ENCODE assay signal across 25 cellular contexts in genomic region chr9:13023498-13023897, GRCh38.
A peak's percentile ranks its signal among the peaks of the same experiment; 100 is the strongest.
DNase-seq lines count a peak whose midpoint lies in the region; ATAC-seq and TF ChIP-seq lines count a peak whose summit lies in the region.
"Had no signal": no experiment of that assay in that cellular context is flagged by ENCODE, and none has a peak within 500 bp of the region (broad histone marks: within the 10 kb centered on the region; RNA-seq: fewer than 3 reads in every experiment).

No MANE protein-coding gene starts in this region.

- POLR2A ChIA-PET in CD8-positive, alpha-beta T cell (lab: Charles Lee), result no interaction called here

- H3K9me3 Mint-ChIP-seq in CD8-positive, alpha-beta T cell, result peaks cover 13% of the 10 kb centered on the region
- H3K9me3 Mint-ChIP-seq: dendritic cell treated with granulocyte-macrophage colony-stimulating factor and Interleukin-4, amounts not matched to agents 40 ng/mL and 50 ng/mL, for 4 days had no signal

- intact Hi-C loops in CD8-positive, alpha-beta T cell (cut with DNase I, micrococcal nuclease), result no loop called here

- CTCF ChIA-PET in CD8-positive, alpha-beta T cell (lab: Charles Lee), result no interaction called here

- no peaks in the 10 kb centered on the region for H3K36me3 Mint-ChIP-seq in CD8-positive, alpha-beta T cell
- H3K36me3 Mint-ChIP-seq: activated naive CD8-positive, alpha-beta T cell treated with anti-CD3 and anti-CD28 coated beads, Interleukin-2, amount 10 ng/mL, durations not matched to agents 7 days and 5 days; neural progenitor cell; stimulated activated effector memory CD8-positive, alpha-beta T cell treated with anti-CD3 and anti-CD28 coated beads, Interleukin-12 subunit alpha, Interleukin-12 subunit beta, amount 100 ng/mL, for 72 hours had no signal

- no peak overlapping the region for H3K4me3 ChIP-seq in astrocyte of the cerebellum (ENCODE audit: low read depth, low read length)
- H3K4me3 ChIP-seq in CD8-positive, alpha-beta T cell (ENCODE audit: low read depth, low read length), result no peak overlapping the region
- H3K4me3 ChIP-seq: GM12878, lower lobe of right lung, neural progenitor cell, prostate gland, skin epidermis had no signal

- no peaks in the 10 kb centered on the region for H3K4me1 ChIP-seq in CD8-positive, alpha-beta T cell (ENCODE audit: insufficient read depth, low read length)
- H3K4me1 ChIP-seq: lower lobe of right lung, prostate gland had no signal

- no peaks in the 10 kb centered on the region for H3K27me3 Mint-ChIP-seq in CD8-positive, alpha-beta T cell (ENCODE audit: low read depth)
- H3K27me3 Mint-ChIP-seq: activated naive CD8-positive, alpha-beta T cell treated with anti-CD3 and anti-CD28 coated beads, Interleukin-2, amount 10 ng/mL, durations not matched to agents 7 days and 5 days; dendritic cell treated with granulocyte-macrophage colony-stimulating factor and Interleukin-4, amounts not matched to agents 40 ng/mL and 50 ng/mL, for 4 days had no signal

- H3K4me3 Mint-ChIP-seq in CD8-positive, alpha-beta T cell, result no peak overlapping the region
- H3K4me3 Mint-ChIP-seq: activated naive CD8-positive, alpha-beta T cell treated with anti-CD3 and anti-CD28 coated beads, Interleukin-2, amount 10 ng/mL, durations not matched to agents 7 days and 5 days; dendritic cell treated with granulocyte-macrophage colony-stimulating factor and Interleukin-4, amounts not matched to agents 40 ng/mL and 50 ng/mL, for 4 days; neural progenitor cell; stimulated activated effector memory CD8-positive, alpha-beta T cell treated with anti-CD3 and anti-CD28 coated beads, Interleukin-12 subunit alpha, Interleukin-12 subunit beta, amount 100 ng/mL, for 72 hours had no signal

- no peak for TF ChIP-seq CTCF in astrocyte of the cerebellum (IDR thresholded peaks at IDR 0.05; ENCODE audit: low read depth, low read length, missing control alignments)
- no peak for TF ChIP-seq CTCF in CD8-positive, alpha-beta T cell (IDR thresholded peaks at IDR 0.05)

- no peaks in the 10 kb centered on the region for H3K36me3 ChIP-seq in CD8-positive, alpha-beta T cell (ENCODE audit: insufficient read depth, low read length)
- H3K36me3 ChIP-seq: lower lobe of right lung, neural progenitor cell, prostate gland had no signal

- no peaks in the 10 kb centered on the region for H3K4me1 Mint-ChIP-seq in CD8-positive, alpha-beta T cell (ENCODE audit: low read depth)
- H3K4me1 Mint-ChIP-seq: activated naive CD8-positive, alpha-beta T cell treated with anti-CD3 and anti-CD28 coated beads, Interleukin-2, amount 10 ng/mL, durations not matched to agents 7 days and 5 days; stimulated activated effector memory CD8-positive, alpha-beta T cell treated with anti-CD3 and anti-CD28 coated beads, Interleukin-12 subunit alpha, Interleukin-12 subunit beta, amount 100 ng/mL, for 72 hours had no signal

- ATAC-seq in HG03342 (IDR thresholded peaks at IDR 0.05; ENCODE audit: unreplicated experiment) (no peak), HG02970 (IDR thresholded peaks at IDR 0.05; ENCODE audit: low FRiP score, unreplicated experiment) (no peak)
- ATAC-seq in CD8-positive, alpha-beta T cell, result no peak
- ATAC-seq: GM12878; HCT116; stimulated activated effector memory CD8-positive, alpha-beta T cell treated with anti-CD3 and anti-CD28 coated beads, Interleukin-12 subunit alpha, Interleukin-12 subunit beta, amount 100 ng/mL, for 72 hours had no signal

- DNase-seq in DMS53 treated with DMSO at 0.1 percent for 48 hours (lab: John Stamatoyannopoulos, UW; ENCODE audit: unreplicated experiment) (peak; percentile 18), LHCN-M2 (ENCODE audit: low read depth) (peak; percentile 60), astrocyte of the cerebellum (ENCODE audit: low read depth) (peak; percentile 12), iris pigment epithelial cell (ENCODE audit: low read depth) (peak; percentile 67), HCEC 1CT (no peak)
- no peak for DNase-seq in CD8-positive, alpha-beta T cell
- DNase-seq: activated CD4-positive, alpha-beta T cell treated with anti-CD3 and anti-CD28 coated beads, Interleukin-2, amount 50 U/mL, for 48 hours; activated CD4-positive, CD25-positive, alpha-beta regulatory T cell; activated effector memory CD4-positive, alpha-beta T cell treated with Interleukin-2 at 50 U/mL for 16 hours; activated naive CD8-positive, alpha-beta T cell treated with anti-CD3 and anti-CD28 coated beads, Interleukin-2, amount 10 ng/mL, durations not matched to agents 7 days and 5 days; hippocampal formation; lower lobe of right lung; NCI-H1417; NCI-H510A treated with DMSO at 0.1 percent for 48 hours; stimulated activated CD4-positive, alpha-beta T cell treated with anti-CD3 and anti-CD28 coated beads, Interleukin-2, amount 100 ng/mL, for 24 hours had no signal

- in situ Hi-C loops in astrocyte of the cerebellum (cut with HindIII; ENCODE audit: low sequenced_read_pairs), result no loop called here

- no peaks in the 10 kb centered on the region for H3K27me3 ChIP-seq in CD8-positive, alpha-beta T cell (ENCODE audit: insufficient read depth, low read length)
- H3K27me3 ChIP-seq: neural progenitor cell had no signal

- no peaks in the 10 kb centered on the region for H3K9me3 ChIP-seq in CD8-positive, alpha-beta T cell (ENCODE audit: low read length)
- H3K9me3 ChIP-seq: lower lobe of right lung, prostate gland had no signal

- no peak overlapping the region for H3K27ac ChIP-seq in CD8-positive, alpha-beta T cell (ENCODE audit: low read depth, low read length)
- H3K27ac ChIP-seq: C4-2B, lower lobe of right lung, neural progenitor cell, prostate gland, skin epidermis had no signal

- H3K27ac Mint-ChIP-seq in CD8-positive, alpha-beta T cell, result no peak overlapping the region
- H3K27ac Mint-ChIP-seq: activated naive CD8-positive, alpha-beta T cell treated with anti-CD3 and anti-CD28 coated beads, Interleukin-2, amount 10 ng/mL, durations not matched to agents 7 days and 5 days; dendritic cell treated with granulocyte-macrophage colony-stimulating factor and Interleukin-4, amounts not matched to agents 40 ng/mL and 50 ng/mL, for 4 days; neural progenitor cell; stimulated activated effector memory CD8-positive, alpha-beta T cell treated with anti-CD3 and anti-CD28 coated beads, Interleukin-12 subunit alpha, Interleukin-12 subunit beta, amount 100 ng/mL, for 72 hours had no signal

Comparison
In these comparisons a context has a peak if more than half of its experiments do, and no peak if none do; other contexts are left out.
1. DNase-seq: peak in DMS53 treated with DMSO at 0.1 percent for 48 hours (single experiment), LHCN-M2 (single experiment), astrocyte of the cerebellum (single experiment) and iris pigment epithelial cell (single experiment); none in HCEC 1CT (single experiment) and CD8-positive, alpha-beta T cell (0 of 7).